Comparison of ENCODE assay signal across 2 cellular contexts in genomic region chr12:49557917-49558215, GRCh38.
A peak's percentile ranks its signal among the peaks of the same experiment; 100 is the strongest.
TF ChIP-seq lines count a peak whose summit lies in the region.

No MANE protein-coding gene starts in this region.

TF ChIP-seq in IMR-90, 13 proteins besides CTCF, POLR2A, EP300 and RAD21:
- no peak for TF ChIP-seq CHD1 (IDR thresholded peaks at IDR 0.05; ENCODE audit: low read depth, low read length)
- TF ChIP-seq SMC3 (IDR thresholded peaks at IDR 0.05; ENCODE audit: low read depth, low read length), result no peak
- TF ChIP-seq CEBPB (IDR thresholded peaks at IDR 0.05; ENCODE audit: low read depth, low read length), result no peak
- no peak for TF ChIP-seq RFX5 (IDR thresholded peaks at IDR 0.05; ENCODE audit: low read depth, low read length)
- TF ChIP-seq NFE2L2 (IDR thresholded peaks at IDR 0.05; ENCODE audit: low read depth, low read length), result no peak
- TF ChIP-seq ELK1 (IDR thresholded peaks at IDR 0.05; ENCODE audit: borderline replicate concordance, low read depth, low read length), result no peak
- no peak for TF ChIP-seq USF2 (IDR thresholded peaks at IDR 0.05; ENCODE audit: low read depth, low read length)
- TF ChIP-seq RCOR1 (IDR thresholded peaks at IDR 0.05; ENCODE audit: insufficient replicate concordance, low read length), result no peak
- TF ChIP-seq FOS (IDR thresholded peaks at IDR 0.05; ENCODE audit: low read depth, low read length), result no peak
- TF ChIP-seq MAFK (IDR thresholded peaks at IDR 0.05; ENCODE audit: low read depth, low read length), result no peak
- no peak for TF ChIP-seq MXI1 (IDR thresholded peaks at IDR 0.05; ENCODE audit: borderline replicate concordance, low read depth, low read length)

TF ChIP-seq in K562, 482 proteins besides CTCF, POLR2A, EP300 and RAD21:
- TF ChIP-seq ZNF184 (CRISPR knock-in tag; IDR thresholded peaks at IDR 0.05) (no peak), HINFP (tag; conservative IDR thresholded peaks at IDR 0.05; ENCODE audit: low read depth) (no peak), RBFOX2 (IDR thresholded peaks at IDR 0.05; ENCODE audit: low read depth, low read length) (peak; percentile 12; the same call in 1 of the 2 replicates), FOXA3 (CRISPR knock-in tag; conservative IDR thresholded peaks at IDR 0.05 in 1 of 2, IDR thresholded peaks at IDR 0.05 in 1 of 2) (no peak), POLR3G (IDR thresholded peaks at IDR 0.05; ENCODE audit: extremely low read depth, insufficient read length, insufficient replicate concordance) (no peak), TAL1 (IDR thresholded peaks at IDR 0.05) (no peak), EZH2 (IDR thresholded peaks at IDR 0.05; ENCODE audit: borderline replicate concordance, low read depth, low read length) (no peak)
